8 cellular contexts compared by ENCODE assay signal in genomic region chr3:130111865-130112650, GRCh38. TPM values are rescaled to one million over a fixed set of nuclear protein-coding genes. Genes with fewer than 3 reads are reported as not detected.
DNase-seq lines count a peak whose midpoint lies in the region; ATAC-seq and TF ChIP-seq lines count a peak whose summit lies in the region.
"Not testable (repeated sequence)": the region's sequence is repeated elsewhere in the genome, so short reads cannot be mapped to it uniquely, and the experiment has no call there.

No MANE protein-coding gene starts in this region.

- TF ChIP-seq CTCF in right lobe of liver (IDR thresholded peaks at IDR 0.05): not testable (repeated sequence)

- peak overlapping the region; percentile 38 to 64 (median 53) for H3K27ac ChIP-seq in right lobe of liver

- ATAC-seq in GM19463 (IDR thresholded peaks at IDR 0.05; ENCODE audit: unreplicated experiment) (peak; percentile 57), right lobe of liver (peak in 1 of 4 donors; percentile 45)

- CTCF ChIA-PET in activated CD4-positive, alpha-beta memory T cell treated with anti-CD3 and anti-CD28 coated beads, Interleukin-2, amount 10 ng/mL, durations not matched to agents 7 days and 5 days (lab: Charles Lee): interaction anchor here (1.0 to 1.4 kb wide), 3 partner anchors 9 to 170 kb away, joined by 3 to 8 read pairs (median 5); no protein-coding TSS in a partner anchor

- H3K9me3 Mint-ChIP-seq in activated CD4-positive, alpha-beta memory T cell treated with anti-CD3 and anti-CD28 coated beads, Interleukin-2, amount 10 ng/mL, durations not matched to agents 7 days and 5 days: not testable (repeated sequence)

- DNase-seq in Ammon's horn (ENCODE audit: low spot score) (peak; percentile 98), HS-5 (ENCODE audit: low read depth) (peak; percentile 60), NK-92 (lab: John Stamatoyannopoulos, UW; ENCODE audit: unreplicated experiment) (peak; percentile 69), dermis blood vessel endothelial cell (peak; percentile 95), right lobe of liver (peak; percentile 100)
- DNase-seq in activated CD4-positive, alpha-beta memory T cell treated with anti-CD3 and anti-CD28 coated beads, Interleukin-2, amount 10 ng/mL, durations not matched to agents 7 days and 5 days: peak; percentile 99
- DNase-seq in stimulated activated CD4-positive, alpha-beta T cell treated with anti-CD3 and anti-CD28 coated beads, Interleukin-1b, Interleukin-23, amount 100 ng/mL, for 48 hours: peak; percentile 100

- not testable (repeated sequence) for H3K27me3 Mint-ChIP-seq in activated CD4-positive, alpha-beta memory T cell treated with anti-CD3 and anti-CD28 coated beads, Interleukin-2, amount 10 ng/mL, durations not matched to agents 7 days and 5 days

- intact Hi-C loops in right lobe of liver (cut with DNase I): not testable (repeated sequence)

- not testable (repeated sequence) for H3K36me3 Mint-ChIP-seq in activated CD4-positive, alpha-beta memory T cell treated with anti-CD3 and anti-CD28 coated beads, Interleukin-2, amount 10 ng/mL, durations not matched to agents 7 days and 5 days (ENCODE audit: low read depth)

- 2% methylated on average over 18 of the region's 60 CpGs for WGBS in right lobe of liver (ENCODE audit: insufficient coverage, low coverage, low lambda C conversion rate, missing lambda C conversion rate)

- POLR2A ChIA-PET in activated CD4-positive, alpha-beta memory T cell treated with anti-CD3 and anti-CD28 coated beads, Interleukin-2, amount 10 ng/mL, durations not matched to agents 7 days and 5 days (lab: Charles Lee): not testable (repeated sequence)

- H3K4me3 ChIP-seq in right lobe of liver: peak overlapping the region; percentile 48 to 84 (median 65)

- not testable (repeated sequence) for H3K4me1 ChIP-seq in right lobe of liver

- H3K27ac Mint-ChIP-seq in activated CD4-positive, alpha-beta memory T cell treated with anti-CD3 and anti-CD28 coated beads, Interleukin-2, amount 10 ng/mL, durations not matched to agents 7 days and 5 days: peak overlapping the region; percentile 98

- peak; percentile 20 for TF ChIP-seq POLR2A in right lobe of liver (IDR thresholded peaks at IDR 0.05)

- H3K4me3 Mint-ChIP-seq in activated CD4-positive, alpha-beta memory T cell treated with anti-CD3 and anti-CD28 coated beads, Interleukin-2, amount 10 ng/mL, durations not matched to agents 7 days and 5 days: peak overlapping the region; percentile 94

- not testable (repeated sequence) for H3K9me3 ChIP-seq in right lobe of liver

- peaks cover 21% of the 10 kb centered on the region for H3K4me1 Mint-ChIP-seq in activated CD4-positive, alpha-beta memory T cell treated with anti-CD3 and anti-CD28 coated beads, Interleukin-2, amount 10 ng/mL, durations not matched to agents 7 days and 5 days

- H3K36me3 ChIP-seq in right lobe of liver: not testable (repeated sequence)

- not testable (repeated sequence) for H3K27me3 ChIP-seq in right lobe of liver

RNA-seq across cellular contexts. Expression of gene ALG1L2, which starts 30.4 kb away (rescaled TPM):
- total RNA-seq in activated CD4-positive, alpha-beta memory T cell treated with anti-CD3 and anti-CD28 coated beads, Interleukin-2, amount 10 ng/mL, durations not matched to agents 7 days and 5 days: under 1 TPM in 1 of 2 experiments, not detected in 1; 0.70 TPM
- total RNA-seq in dermis blood vessel endothelial cell (not detected in 2 replicates), right lobe of liver (1 to 10 TPM in 1 of 6 experiments, under 1 TPM in 1, not detected in 4; 0.61 to 1.3 TPM)
